9 cellular contexts compared by ENCODE assay signal in genomic region chr2:182186132-182186735, GRCh38.
DNase-seq lines count a peak whose midpoint lies in the region; ATAC-seq and TF ChIP-seq lines count a peak whose summit lies in the region.
"Had no signal": no experiment of that assay in that cellular context is flagged by ENCODE, and none has a peak within 500 bp of the region (broad histone marks: within the 10 kb centered on the region; RNA-seq: fewer than 3 reads in every experiment).

No MANE protein-coding gene starts in this region.

- no peak overlapping the region for H3K23ac ChIP-seq in IMR-90 (ENCODE audit: low read depth, low read length)

- no peak overlapping the region for H2BK20ac ChIP-seq in IMR-90 (ENCODE audit: low read depth, low read length)

- H2BK15ac ChIP-seq in IMR-90 (ENCODE audit: low read depth, low read length): no peak overlapping the region

- H3K4me1 ChIP-seq in IMR-90 (ENCODE audit: control insufficient read depth, insufficient read depth, low read length) (no peaks in the 10 kb centered on the region), endodermal cell (ENCODE audit: control insufficient read depth, insufficient read depth, low read length) (no peaks in the 10 kb centered on the region)

- BruUV-seq in IMR-90 (replicated peaks; lab: Mats Ljungman, UMichigan): no TSS peak

- TF ChIP-seq RAD21 in IMR-90 (IDR thresholded peaks at IDR 0.05; ENCODE audit: low read length): peak; percentile 86

- dilution Hi-C loops in IMR-90 (cut with HindIII; ENCODE audit: low sequenced_read_pairs, unreplicated experiment): loop anchor here (25.0 kb wide), 1 partner anchor 476 kb away; no protein-coding TSS in a partner anchor

- H4K20me1 ChIP-seq in IMR-90 (ENCODE audit: insufficient read depth, low read length): no peaks in the 10 kb centered on the region

- peaks cover 3% of the 10 kb centered on the region; the same call in 1 of the 2 replicates for H3K9me3 ChIP-seq in IMR-90 (ENCODE audit: control insufficient read depth, insufficient read depth, low read length)
- peaks cover 9% of the 10 kb centered on the region for H3K9me3 ChIP-seq in endodermal cell (ENCODE audit: control insufficient read depth, low read length)

- H3K27ac Mint-ChIP-seq in endodermal cell: no peak overlapping the region
- H3K27ac Mint-ChIP-seq in naive B cell: no peak overlapping the region
- no peak overlapping the region for H3K27ac Mint-ChIP-seq in activated CD8-positive, alpha-beta memory T cell treated with anti-CD3 and anti-CD28 coated beads, Interleukin-2, amount 10 ng/mL, durations not matched to agents 7 days and 5 days

- H3K9me1 ChIP-seq in IMR-90 (ENCODE audit: insufficient read depth, low read length): no peaks in the 10 kb centered on the region

- H3K4ac ChIP-seq in IMR-90 (ENCODE audit: low read depth, low read length): no peak overlapping the region

- H3K27me3 ChIP-seq in IMR-90 (ENCODE audit: control insufficient read depth, insufficient read depth, low read length) (no peaks in the 10 kb centered on the region; the same call in 1 of the 2 replicates), endodermal cell (ENCODE audit: control insufficient read depth, insufficient read depth, low read length, poor library complexity, severe bottlenecking) (no peaks in the 10 kb centered on the region)

- no peaks in the 10 kb centered on the region for H3K36me3 ChIP-seq in IMR-90 (ENCODE audit: control insufficient read depth, insufficient read depth, low read length)
- H3K36me3 ChIP-seq in endodermal cell (ENCODE audit: control insufficient read depth, insufficient read depth, low read length): no peaks in the 10 kb centered on the region

- intact Hi-C loops in IMR-90 (cut with micrococcal nuclease): loop anchor here (1.0 kb wide), 1 partner anchor 464 kb away; no protein-coding TSS in a partner anchor

- H2BK5ac ChIP-seq in IMR-90 (ENCODE audit: low read depth, low read length, poor library complexity, severe bottlenecking): no peak overlapping the region

- H4K91ac ChIP-seq in IMR-90 (ENCODE audit: insufficient read depth, low read depth, low read length): no peak overlapping the region

- H2AK9ac ChIP-seq in IMR-90 (replicated peaks; ENCODE audit: low read depth, low read length, poor library complexity): no peak overlapping the region

- no CpG with 5 or more reads among the region's 4 CpGs for WGBS in IMR-90 (ENCODE audit: extremely low coverage in 2 of 2, insufficient read length in 1 of 2), 2 experiments
- 33 to 80% methylated on average over 2 to 4 of the region's 4 CpGs for WGBS in endodermal cell (ENCODE audit: insufficient coverage in 1 of 2, insufficient read length in 1 of 2), 2 experiments

- H3K14ac ChIP-seq in IMR-90 (replicated peaks; ENCODE audit: low read depth, low read length): no peak overlapping the region

- H3K56ac ChIP-seq in IMR-90 (ENCODE audit: extremely low read depth, insufficient read depth, low read length): no peak overlapping the region

- TF ChIP-seq CTCF in IMR-90 (conservative IDR thresholded peaks at IDR 0.05; ENCODE audit: low read depth, low read length): peak; percentile 86
- TF ChIP-seq CTCF in endodermal cell (conservative IDR thresholded peaks at IDR 0.05): peak; percentile 88

- no peak overlapping the region for H2AFZ ChIP-seq in IMR-90 (replicated peaks; ENCODE audit: low read length, poor library complexity)

- H2BK120ac ChIP-seq in IMR-90 (ENCODE audit: low read depth, low read length): no peak overlapping the region

- CTCF ChIA-PET in IMR-90 (lab: Yijun Ruan, JAX): interaction anchor here (0.6 to 2.6 kb wide), 6 partner anchors 9 to 463 kb away, joined by 3 to 15 read pairs (median 4); no protein-coding TSS in a partner anchor
- CTCF ChIA-PET in activated CD8-positive, alpha-beta memory T cell treated with anti-CD3 and anti-CD28 coated beads, Interleukin-2, amount 10 ng/mL, durations not matched to agents 7 days and 5 days (lab: Charles Lee): interaction anchor here (0.8 kb wide), 1 partner anchor 462 kb away, joined by 5 read pairs; no protein-coding TSS in a partner anchor

- ATAC-seq in GM18868 (IDR thresholded peaks at IDR 0.05; ENCODE audit: unreplicated experiment) (peak; percentile 83), IMR-90 (ENCODE audit: low read depth) (peak; percentile 73), naive B cell (ENCODE audit: low read depth in 2 of 2) (no peak)
- no peak for ATAC-seq in activated CD8-positive, alpha-beta memory T cell treated with anti-CD3 and anti-CD28 coated beads, Interleukin-2, amount 10 ng/mL, durations not matched to agents 7 days and 5 days

- no peaks in the 10 kb centered on the region for H3K79me1 ChIP-seq in IMR-90 (ENCODE audit: low read depth in 1 of 2, low read length in 2 of 2)

- H3K9me3 Mint-ChIP-seq in endodermal cell (peaks cover 6% of the 10 kb centered on the region), naive B cell (peaks cover 2 to 22% (median 6%) of the 10 kb centered on the region in 7 donors)
- H3K9me3 Mint-ChIP-seq in activated CD8-positive, alpha-beta memory T cell treated with anti-CD3 and anti-CD28 coated beads, Interleukin-2, amount 10 ng/mL, durations not matched to agents 7 days and 5 days (ENCODE audit: low read depth): peaks cover 3% of the 10 kb centered on the region

- H3K4me1 Mint-ChIP-seq in endodermal cell (no peaks in the 10 kb centered on the region), naive B cell (no peaks in the 10 kb centered on the region)
- H3K4me1 Mint-ChIP-seq in activated CD8-positive, alpha-beta memory T cell treated with anti-CD3 and anti-CD28 coated beads, Interleukin-2, amount 10 ng/mL, durations not matched to agents 7 days and 5 days: no peaks in the 10 kb centered on the region

- H2AK5ac ChIP-seq in IMR-90 (ENCODE audit: low read depth, low read length): no peak overlapping the region; the same call in 1 of the 2 replicates

- H3K4me3 Mint-ChIP-seq in endodermal cell (no peak overlapping the region), naive B cell (no peak overlapping the region)
- H3K4me3 Mint-ChIP-seq in activated CD8-positive, alpha-beta memory T cell treated with anti-CD3 and anti-CD28 coated beads, Interleukin-2, amount 10 ng/mL, durations not matched to agents 7 days and 5 days: no peak overlapping the region

- no peak overlapping the region for H3K4me2 ChIP-seq in IMR-90 (ENCODE audit: low read depth, low read length)

- no peak overlapping the region for H3K18ac ChIP-seq in IMR-90 (ENCODE audit: low read depth, low read length)

- POLR2A ChIA-PET in IMR-90 (lab: Charles Lee; ENCODE audit: unreplicated experiment): no interaction called here

- H3K27me3 Mint-ChIP-seq in endodermal cell (ENCODE audit: insufficient read depth) (peaks cover 1% of the 10 kb centered on the region), naive B cell (peaks cover 10 to 19% (median 13%) of the 10 kb centered on the region in 3 donors)
- H3K27me3 Mint-ChIP-seq in activated CD8-positive, alpha-beta memory T cell treated with anti-CD3 and anti-CD28 coated beads, Interleukin-2, amount 10 ng/mL, durations not matched to agents 7 days and 5 days: peaks cover 23% of the 10 kb centered on the region

- no peak overlapping the region for H3K27ac ChIP-seq in IMR-90 (ENCODE audit: insufficient read depth, low read length)
- H3K27ac ChIP-seq in endodermal cell (ENCODE audit: low read depth, low read length): no peak overlapping the region
- H3K27ac ChIP-seq: epithelial cell of prostate had no signal

- DNase-seq in AML-193 (lab: John Stamatoyannopoulos, UW): peak; percentile 49 to 50
- DNase-seq in IMR-90: peak; percentile 34
- DNase-seq in OCI-M2 (lab: John Stamatoyannopoulos, UW; ENCODE audit: unreplicated experiment): peak; percentile 1
- DNase-seq in endodermal cell: no peak
- DNase-seq in naive B cell: peak; percentile 21
- no peak for DNase-seq in activated CD8-positive, alpha-beta memory T cell treated with anti-CD3 and anti-CD28 coated beads, Interleukin-2, amount 10 ng/mL, durations not matched to agents 7 days and 5 days
- no peak for DNase-seq in NK-92 (lab: John Stamatoyannopoulos, UW; ENCODE audit: unreplicated experiment)

- H4K8ac ChIP-seq in IMR-90 (ENCODE audit: low read depth in 2 of 2, low read length in 2 of 2): no peak overlapping the region

- in situ Hi-C loops in IMR-90 (cut with MboI; ENCODE audit: low sequenced_read_pairs): loop anchor here (5.0 kb wide), 1 partner anchor 466 kb away; no protein-coding TSS in a partner anchor

- no peak overlapping the region for H3K9ac ChIP-seq in IMR-90 (ENCODE audit: low read depth, low read length)
- H3K9ac ChIP-seq in endodermal cell (ENCODE audit: extremely low read depth, low read length, poor library complexity, severe bottlenecking): no peak overlapping the region

- H4K5ac ChIP-seq in IMR-90 (ENCODE audit: low read depth, low read length): no peak overlapping the region

- no peak overlapping the region for H3K4me3 ChIP-seq in IMR-90 (ENCODE audit: insufficient read depth, low read depth, low read length)
- H3K4me3 ChIP-seq in endodermal cell (ENCODE audit: low read length): no peak overlapping the region

- 0 out of 2 replicates have a peak, but pooled peaks have one; percentile 36 for TF ChIP-seq POLR2A in IMR-90 (IDR thresholded peaks at IDR 0.05; ENCODE audit: low read depth, low read length)

- H3K36me3 Mint-ChIP-seq in endodermal cell (ENCODE audit: low read depth) (no peaks in the 10 kb centered on the region), naive B cell (peaks cover 5 to 8% of the 10 kb centered on the region in 2 donors)
- H3K36me3 Mint-ChIP-seq in activated CD8-positive, alpha-beta memory T cell treated with anti-CD3 and anti-CD28 coated beads, Interleukin-2, amount 10 ng/mL, durations not matched to agents 7 days and 5 days: no peaks in the 10 kb centered on the region

TF ChIP-seq in IMR-90, 13 proteins besides CTCF, POLR2A, EP300 and RAD21:
- TF ChIP-seq MAFK (IDR thresholded peaks at IDR 0.05; ENCODE audit: low read depth, low read length) (no peak), SMC3 (IDR thresholded peaks at IDR 0.05; ENCODE audit: low read depth, low read length) (peak; percentile 96), USF2 (IDR thresholded peaks at IDR 0.05; ENCODE audit: low read depth, low read length) (no peak), CEBPB (IDR thresholded peaks at IDR 0.05; ENCODE audit: low read depth, low read length) (no peak)
TF ChIP-seq in IMR-90: peak in this region for 1.

Comparison
In these comparisons a context has a peak if more than half of its experiments do, and no peak if none do; other contexts are left out.
1. DNase-seq: peak in AML-193 (2 of 2), IMR-90 (single experiment), OCI-M2 (single experiment) and naive B cell (single experiment); none in endodermal cell (single experiment), activated CD8-positive, alpha-beta memory T cell treated with anti-CD3 and anti-CD28 coated beads, Interleukin-2, amount 10 ng/mL, durations not matched to agents 7 days and 5 days (single experiment) and NK-92 (single experiment).
2. ATAC-seq: peak in GM18868 (single experiment) and IMR-90 (single experiment); none in naive B cell (0 of 2) and activated CD8-positive, alpha-beta memory T cell treated with anti-CD3 and anti-CD28 coated beads, Interleukin-2, amount 10 ng/mL, durations not matched to agents 7 days and 5 days (single experiment).